Comparison of ENCODE assay signal across 14 cellular contexts in genomic region chr22:31872209-31872608, GRCh38.
DNase-seq lines count a peak whose midpoint lies in the region; ATAC-seq and TF ChIP-seq lines count a peak whose summit lies in the region.
"Had no signal": no experiment of that assay in that cellular context is flagged by ENCODE, and none has a peak within 500 bp of the region (broad histone marks: within the 10 kb centered on the region; RNA-seq: fewer than 3 reads in every experiment).

No MANE protein-coding gene starts in this region.

- peaks cover 18% of the 10 kb centered on the region for H3K36me3 Mint-ChIP-seq in mesothelial cell of epicardium
- H3K36me3 Mint-ChIP-seq in activated naive CD8-positive, alpha-beta T cell treated with anti-CD3 and anti-CD28 coated beads for 36 hours = peaks cover 7% of the 10 kb centered on the region

- no peak for ATAC-seq in GM21825 (IDR thresholded peaks at IDR 0.05; ENCODE audit: unreplicated experiment)

- DNase-seq in ACHN = peak; percentile 2
- no peak for DNase-seq in GM13977 (ENCODE audit: low spot score)
- DNase-seq in SW480 (ENCODE audit: low spot score) = peak; percentile 4
- DNase-seq in glomerular endothelial cell (ENCODE audit: extremely low read depth, low read depth, low spot score) = peak; percentile 29
- DNase-seq in GDM1 (lab: John Stamatoyannopoulos, UW) = no peak
- no peak for DNase-seq in mesothelial cell of epicardium (ENCODE audit: low spot score in 2 of 2, unreplicated experiment in 2 of 2)
- no peak for DNase-seq in activated naive CD8-positive, alpha-beta T cell treated with anti-CD3 and anti-CD28 coated beads for 36 hours
- DNase-seq: activated T-cell treated with anti-CD3 and anti-CD28 coated beads for 4 hours; NCI-H2029 treated with DMSO at 0.1 percent for 48 hours; stimulated activated CD4-positive, alpha-beta T cell treated with anti-CD3 and anti-CD28 coated beads, Interleukin-4, amount 100 ng/mL, for 1 hour; SW 1271 had no signal

- no peaks in the 10 kb centered on the region for H3K9me3 Mint-ChIP-seq in mesothelial cell of epicardium
- H3K9me3 Mint-ChIP-seq in activated naive CD8-positive, alpha-beta T cell treated with anti-CD3 and anti-CD28 coated beads for 36 hours = no peaks in the 10 kb centered on the region
- H3K9me3 Mint-ChIP-seq: CD4-positive, alpha-beta T cell; nephron had no signal

- TF ChIP-seq CTCF in GM13977 (IDR thresholded peaks at IDR 0.05; ENCODE audit: extremely low read depth, insufficient read depth, missing control alignments) (peak; percentile 19), mesothelial cell of epicardium (IDR thresholded peaks at IDR 0.05; ENCODE audit: unreplicated experiment) (no peak)

- in situ Hi-C loops in ACHN (cut with HindIII; ENCODE audit: low pct_ligation_motif_present, low pct_unique_long_range_greater_than_20kb, low sequenced_read_pairs) (no loop called here), GM13977 (cut with MboI; ENCODE audit: low pct_unique_long_range_greater_than_20kb, low sequenced_read_pairs, unreplicated experiment) (loop anchor here (10.0 kb wide), 1 partner anchor 83 kb away; no protein-coding TSS in a partner anchor)

- H3K27ac Mint-ChIP-seq in mesothelial cell of epicardium = no peak overlapping the region
- H3K27ac Mint-ChIP-seq in activated naive CD8-positive, alpha-beta T cell treated with anti-CD3 and anti-CD28 coated beads for 36 hours = no peak overlapping the region
- H3K27ac Mint-ChIP-seq: CD4-positive, alpha-beta T cell; nephron had no signal

- peaks cover 2% of the 10 kb centered on the region for H3K4me1 Mint-ChIP-seq in mesothelial cell of epicardium
- H3K4me1 Mint-ChIP-seq in activated naive CD8-positive, alpha-beta T cell treated with anti-CD3 and anti-CD28 coated beads for 36 hours = peaks cover 2% of the 10 kb centered on the region
- H3K4me1 Mint-ChIP-seq: nephron had no signal

- no peak overlapping the region for H3K4me3 Mint-ChIP-seq in mesothelial cell of epicardium
- no peak overlapping the region for H3K4me3 Mint-ChIP-seq in activated naive CD8-positive, alpha-beta T cell treated with anti-CD3 and anti-CD28 coated beads for 36 hours
- H3K4me3 Mint-ChIP-seq: CD4-positive, alpha-beta T cell; nephron had no signal

- no peaks in the 10 kb centered on the region for H3K27me3 Mint-ChIP-seq in mesothelial cell of epicardium (ENCODE audit: low read depth)
- H3K27me3 Mint-ChIP-seq in activated naive CD8-positive, alpha-beta T cell treated with anti-CD3 and anti-CD28 coated beads for 36 hours = no peaks in the 10 kb centered on the region
- H3K27me3 Mint-ChIP-seq: CD4-positive, alpha-beta T cell had no signal

Comparison
In these comparisons a context has a peak if more than half of its experiments do, and no peak if none do; other contexts are left out.
1. DNase-seq: peak in ACHN (single experiment), SW480 (single experiment) and glomerular endothelial cell (single experiment); none in GM13977 (single experiment), GDM1 (single experiment), mesothelial cell of epicardium (0 of 2) and activated naive CD8-positive, alpha-beta T cell treated with anti-CD3 and anti-CD28 coated beads for 36 hours (single experiment).